ENCODE assay signal across 20 cellular contexts in the genomic region with DNA sequence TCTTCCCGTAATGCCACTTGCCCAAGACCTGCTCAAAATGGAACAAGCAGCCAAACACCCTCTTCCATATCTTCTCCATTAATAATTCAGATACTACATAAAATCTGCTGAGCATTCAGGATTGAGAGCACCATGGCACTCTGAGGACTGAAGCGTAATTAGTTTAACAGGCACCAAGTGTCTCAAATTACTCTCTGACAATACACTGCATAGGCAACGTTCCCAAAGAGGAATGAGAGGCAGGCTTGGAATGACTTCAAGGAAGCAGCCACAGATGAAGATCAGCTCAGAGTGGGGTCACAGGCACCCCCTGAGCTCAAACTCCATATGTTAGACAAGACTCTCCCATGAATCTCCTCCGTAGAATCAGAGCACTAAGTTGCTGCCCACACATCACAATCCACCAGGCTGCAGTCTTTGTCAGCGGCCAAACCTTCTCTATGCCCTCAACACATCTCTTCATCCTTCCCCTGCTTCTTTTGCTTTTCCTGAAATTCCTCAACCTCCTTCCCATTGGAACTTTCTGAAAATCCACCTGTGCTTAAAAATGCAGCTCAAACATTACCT. TPM values are rescaled to one million over a fixed set of nuclear protein-coding genes. Genes with fewer than 3 reads are reported as not detected.
DNase-seq lines count a peak whose midpoint lies in the region; ATAC-seq and TF ChIP-seq lines count a peak whose summit lies in the region.
"Had no signal": no experiment of that assay in that cellular context is flagged by ENCODE, and none has a peak within 500 bp of the region (broad histone marks: within the 10 kb centered on the region; RNA-seq: fewer than 3 reads in every experiment).

No MANE protein-coding gene starts in this region.

- no peak overlapping the region for H3K4me3 Mint-ChIP-seq in type B pancreatic cell
- H3K4me3 Mint-ChIP-seq: activated CD4-positive, alpha-beta T cell treated with anti-CD3 and anti-CD28 coated beads for 36 hours; activated CD8-positive, alpha-beta memory T cell treated with anti-CD3 and anti-CD28 coated beads, Interleukin-2, amount 10 ng/mL, durations not matched to agents 7 days and 5 days; activated naive CD8-positive, alpha-beta T cell treated with anti-CD3 and anti-CD28 coated beads, Interleukin-2, amount 10 ng/mL, durations not matched to agents 7 days and 5 days; activated T-helper 17 cell treated with anti-CD3 and anti-CD28 coated beads, Interleukin-2, amount 50 U/mL, for 72 hours; CD8-positive, alpha-beta memory T cell; stimulated activated effector memory CD8-positive, alpha-beta T cell treated with anti-CD3 and anti-CD28 coated beads, Interleukin-12 subunit alpha, Interleukin-12 subunit beta, amount 100 ng/mL, for 72 hours had no signal

- H3K27ac ChIP-seq in cardiac muscle cell = peak overlapping the region; percentile 80
- peak overlapping the region; percentile 79 for H3K27ac ChIP-seq in Panc1 (ENCODE audit: low read length)
- H3K27ac ChIP-seq in right atrium auricular region = peak overlapping the region; percentile 49 to 56
- H3K27ac ChIP-seq in stomach = no peak overlapping the region
- H3K27ac ChIP-seq: thoracic aorta had no signal

- H3K36me3 ChIP-seq in cardiac muscle cell (no peaks in the 10 kb centered on the region), Panc1 (ENCODE audit: control insufficient read depth, insufficient read depth, low read length) (no peaks in the 10 kb centered on the region), right atrium auricular region (no peaks in the 10 kb centered on the region), stomach (no peaks in the 10 kb centered on the region)
- H3K36me3 ChIP-seq: thoracic aorta had no signal

- no peak for TF ChIP-seq POLR2A in stomach (IDR thresholded peaks at IDR 0.05)

- no peaks in the 10 kb centered on the region for H3K27me3 Mint-ChIP-seq in type B pancreatic cell
- H3K27me3 Mint-ChIP-seq: activated CD4-positive, alpha-beta T cell treated with anti-CD3 and anti-CD28 coated beads for 36 hours; activated T-helper 17 cell treated with anti-CD3 and anti-CD28 coated beads, Interleukin-2, amount 50 U/mL, for 72 hours had no signal

- H3K4me1 ChIP-seq in cardiac muscle cell (ENCODE audit: low read depth) (peaks cover 33% of the 10 kb centered on the region), Panc1 (ENCODE audit: control insufficient read depth, insufficient read depth, low read length) (peaks cover 79% of the 10 kb centered on the region), right atrium auricular region (peaks cover 0 to 61% of the 10 kb centered on the region in 2 donors), stomach (peaks cover 0 to 18% (median 0%) of the 10 kb centered on the region in 4 donors)

- POLR2A ChIA-PET in Panc1 (lab: Charles Lee) = interaction anchor here (1.1 kb wide), 1 partner anchor 20 kb away, joined by 3 read pairs; no protein-coding TSS in a partner anchor

- TF ChIP-seq CTCF in cardiac muscle cell (IDR thresholded peaks at IDR 0.05; ENCODE audit: low read depth, low read length) (no peak), Panc1 (IDR thresholded peaks at IDR 0.05) (0 out of 2 replicates have a peak, but pooled peaks have one; percentile 17), right atrium auricular region (IDR thresholded peaks at IDR 0.05) (no peak), type B pancreatic cell (conservative IDR thresholded peaks at IDR 0.05) (no peak), stomach (IDR thresholded peaks at IDR 0.05) (no peak)

- CTCF ChIA-PET in Panc1 (lab: Charles Lee) = no interaction called here

- peak overlapping the region; percentile 88 for H3K27ac Mint-ChIP-seq in type B pancreatic cell
- H3K27ac Mint-ChIP-seq: activated CD4-positive, alpha-beta T cell treated with anti-CD3 and anti-CD28 coated beads for 36 hours; activated CD8-positive, alpha-beta memory T cell treated with anti-CD3 and anti-CD28 coated beads, Interleukin-2, amount 10 ng/mL, durations not matched to agents 7 days and 5 days; activated naive CD8-positive, alpha-beta T cell treated with anti-CD3 and anti-CD28 coated beads, Interleukin-2, amount 10 ng/mL, durations not matched to agents 7 days and 5 days; activated T-helper 17 cell treated with anti-CD3 and anti-CD28 coated beads, Interleukin-2, amount 50 U/mL, for 72 hours; CD8-positive, alpha-beta memory T cell; stimulated activated effector memory CD8-positive, alpha-beta T cell treated with anti-CD3 and anti-CD28 coated beads, Interleukin-12 subunit alpha, Interleukin-12 subunit beta, amount 100 ng/mL, for 72 hours had no signal

- DNase-seq in cardiac muscle cell (ENCODE audit: low read depth in 1 of 2, low spot score in 1 of 2) (no peak), cardiac septum (ENCODE audit: low spot score) (no peak), Panc1 (ENCODE audit: low read depth, low spot score) (no peak), right atrium auricular region (ENCODE audit: low spot score) (no peak), type B pancreatic cell (ENCODE audit: extremely low spot score, unreplicated experiment) (no peak), stomach (no peak)
- DNase-seq: activated CD4-positive, alpha-beta T cell treated with anti-CD3 and anti-CD28 coated beads for 36 hours; activated CD8-positive, alpha-beta memory T cell treated with anti-CD3 and anti-CD28 coated beads, Interleukin-2, amount 10 ng/mL, durations not matched to agents 7 days and 5 days; activated naive CD8-positive, alpha-beta T cell treated with anti-CD3 and anti-CD28 coated beads, Interleukin-2, amount 10 ng/mL, durations not matched to agents 7 days and 5 days; CD8-positive, alpha-beta memory T cell; foreskin fibroblast; KG1; NCI-H2227 treated with DMSO at 0.1 percent for 48 hours; stimulated activated CD4-positive, alpha-beta T cell treated with anti-CD3 and anti-CD28 coated beads, Interleukin-15, amount 100 ng/mL, for 24 hours; SW 1271 had no signal

- no peak for TF ChIP-seq EP300 in stomach (IDR thresholded peaks at IDR 0.05)

- BruUV-seq in Panc1 (replicated peaks; lab: Mats Ljungman, UMichigan) = no TSS peak

- intact Hi-C loops in cardiac septum (cut with DNase I) = no loop called here
- intact Hi-C loops in Panc1 (cut with micrococcal nuclease; ENCODE audit: unreplicated experiment) = no loop called here
- intact Hi-C loops in stomach (cut with DNase I; ENCODE audit: low total_unique reads) = no loop called here

- WGBS in stomach, 5 donors = 78 to 85% (median 82%) methylated on average over 5 of the region's 5 CpGs

- H3K36me3 Mint-ChIP-seq in type B pancreatic cell = no peaks in the 10 kb centered on the region
- H3K36me3 Mint-ChIP-seq: activated CD8-positive, alpha-beta memory T cell treated with anti-CD3 and anti-CD28 coated beads, Interleukin-2, amount 10 ng/mL, durations not matched to agents 7 days and 5 days; activated naive CD8-positive, alpha-beta T cell treated with anti-CD3 and anti-CD28 coated beads, Interleukin-2, amount 10 ng/mL, durations not matched to agents 7 days and 5 days; stimulated activated effector memory CD8-positive, alpha-beta T cell treated with anti-CD3 and anti-CD28 coated beads, Interleukin-12 subunit alpha, Interleukin-12 subunit beta, amount 100 ng/mL, for 72 hours had no signal

- peaks cover 21% of the 10 kb centered on the region for H3K4me1 Mint-ChIP-seq in type B pancreatic cell (ENCODE audit: unreplicated experiment)
- H3K4me1 Mint-ChIP-seq: activated CD4-positive, alpha-beta T cell treated with anti-CD3 and anti-CD28 coated beads for 36 hours; activated CD8-positive, alpha-beta memory T cell treated with anti-CD3 and anti-CD28 coated beads, Interleukin-2, amount 10 ng/mL, durations not matched to agents 7 days and 5 days; activated naive CD8-positive, alpha-beta T cell treated with anti-CD3 and anti-CD28 coated beads, Interleukin-2, amount 10 ng/mL, durations not matched to agents 7 days and 5 days; activated T-helper 17 cell treated with anti-CD3 and anti-CD28 coated beads, Interleukin-2, amount 50 U/mL, for 72 hours; CD8-positive, alpha-beta memory T cell; stimulated activated effector memory CD8-positive, alpha-beta T cell treated with anti-CD3 and anti-CD28 coated beads, Interleukin-12 subunit alpha, Interleukin-12 subunit beta, amount 100 ng/mL, for 72 hours had no signal

- ATAC-seq in Panc1 (no peak), HG03520 (IDR thresholded peaks at IDR 0.05; ENCODE audit: unreplicated experiment) (no peak), esophagus mucosa (no peak)
- ATAC-seq: activated CD4-positive, alpha-beta T cell treated with anti-CD3 and anti-CD28 coated beads for 36 hours; activated CD8-positive, alpha-beta memory T cell treated with anti-CD3 and anti-CD28 coated beads, Interleukin-2, amount 10 ng/mL, durations not matched to agents 7 days and 5 days; activated T-helper 17 cell treated with anti-CD3 and anti-CD28 coated beads, Interleukin-2, amount 50 U/mL, for 72 hours; stimulated activated effector memory CD8-positive, alpha-beta T cell treated with anti-CD3 and anti-CD28 coated beads, Interleukin-12 subunit alpha, Interleukin-12 subunit beta, amount 100 ng/mL, for 72 hours had no signal

- in situ Hi-C loops in Panc1 (cut with HindIII; ENCODE audit: low pct_unique_long_range_greater_than_20kb, low sequenced_read_pairs) = no loop called here

- H3K9me3 ChIP-seq in cardiac muscle cell (ENCODE audit: low read depth) = no peaks in the 10 kb centered on the region
- H3K9me3 ChIP-seq in Panc1 (ENCODE audit: control insufficient read depth, insufficient read depth, low read depth, low read length) = no peaks in the 10 kb centered on the region
- H3K9me3 ChIP-seq in right atrium auricular region = no peaks in the 10 kb centered on the region
- no peaks in the 10 kb centered on the region for H3K9me3 ChIP-seq in stomach
- H3K9me3 ChIP-seq: thoracic aorta had no signal

- no peak overlapping the region for H3K4me3 ChIP-seq in cardiac muscle cell
- H3K4me3 ChIP-seq in Panc1 (ENCODE audit: low read depth in 2 of 2, low read length in 2 of 2) = no peak overlapping the region
- H3K4me3 ChIP-seq in right atrium auricular region = no peak overlapping the region
- no peak overlapping the region for H3K4me3 ChIP-seq in stomach
- H3K4me3 ChIP-seq: thoracic aorta had no signal

- H3K9me3 Mint-ChIP-seq in type B pancreatic cell = peaks cover 4% of the 10 kb centered on the region
- H3K9me3 Mint-ChIP-seq: activated naive CD8-positive, alpha-beta T cell treated with anti-CD3 and anti-CD28 coated beads, Interleukin-2, amount 10 ng/mL, durations not matched to agents 7 days and 5 days; activated T-helper 17 cell treated with anti-CD3 and anti-CD28 coated beads, Interleukin-2, amount 50 U/mL, for 72 hours; CD8-positive, alpha-beta memory T cell; stimulated activated effector memory CD8-positive, alpha-beta T cell treated with anti-CD3 and anti-CD28 coated beads, Interleukin-12 subunit alpha, Interleukin-12 subunit beta, amount 100 ng/mL, for 72 hours had no signal

- H3K27me3 ChIP-seq in cardiac muscle cell = no peaks in the 10 kb centered on the region
- H3K27me3 ChIP-seq in Panc1 (ENCODE audit: control insufficient read depth, insufficient read depth, low read length) = no peaks in the 10 kb centered on the region
- H3K27me3 ChIP-seq in right atrium auricular region = no peaks in the 10 kb centered on the region
- H3K27me3 ChIP-seq in stomach = no peaks in the 10 kb centered on the region

RNA-seq across cellular contexts. Expression of a gene that starts 4.7 kb away (rescaled TPM):
- total RNA-seq in cardiac muscle cell (96.1 and 148 TPM in 2 replicates), cardiac septum (473 TPM), Panc1 (2021; ENCODE audit: unreplicated experiment) (274 TPM), right atrium auricular region (100 to 1,000 TPM; 359 to 404 TPM), type B pancreatic cell (ENCODE audit: low replicate concordance) (77.7 and 143 TPM in 2 replicates), esophagus mucosa (304 TPM), stomach (100 to 1,000 TPM in 3 of 5 donors, 10 to 100 TPM in 2; 28.1 to 276 (median 198) TPM)
- polyA plus RNA-seq in cardiac muscle cell (105 and 155 TPM in 2 replicates), stomach (10 to 100 TPM; 30.2 to 87.2 (median 30.3) TPM)
- polyA plus RNA-seq in Panc1 (2012; ENCODE audit: insufficient read length) = 97.4 TPM

Comparison
In these comparisons a context has a peak if more than half of its experiments do, and no peak if none do; other contexts are left out.
1. H3K27ac ChIP-seq: peak in cardiac muscle cell (single experiment), Panc1 (single experiment) and right atrium auricular region (2 of 2); none in stomach (0 of 5).